ENCODE assay signal across 8 cellular contexts in the genomic region with DNA sequence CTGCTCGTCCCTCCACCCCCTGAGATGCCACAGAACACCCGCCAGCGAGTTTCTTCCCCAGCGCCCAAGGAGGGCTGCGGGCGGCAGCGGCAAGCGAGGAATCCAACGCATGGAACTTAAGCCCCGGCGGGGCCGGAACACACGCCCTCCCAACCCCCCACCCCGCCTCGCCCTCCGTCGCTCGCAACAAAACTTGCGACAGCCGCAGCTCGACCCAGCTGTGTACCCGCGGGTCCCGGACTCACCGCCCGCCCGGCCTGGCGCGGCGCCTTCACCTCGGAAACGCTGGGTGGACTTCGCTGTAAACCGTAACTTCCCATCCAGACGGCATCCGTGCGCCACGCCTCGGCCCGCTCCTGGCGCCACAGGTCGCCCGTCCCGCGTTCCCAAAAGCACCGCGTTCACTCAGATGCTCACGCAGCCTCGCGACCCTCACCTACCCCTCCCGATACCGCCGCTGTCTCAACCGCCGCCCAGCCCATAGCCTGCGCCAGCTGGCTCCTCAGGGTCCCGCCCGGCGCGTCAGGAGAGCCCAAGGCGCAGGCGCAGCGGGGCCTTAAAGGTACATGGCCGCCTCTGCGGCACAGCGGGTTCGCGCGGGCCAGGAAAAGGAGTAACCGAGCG. TPM values are rescaled to one million over a fixed set of nuclear protein-coding genes. Genes with fewer than 3 reads are reported as not detected.
DNase-seq lines count a peak whose midpoint lies in the region; ATAC-seq, FAIRE-seq and TF ChIP-seq lines count a peak whose summit lies in the region.
"Not testable (repeated sequence)": the region's sequence is repeated elsewhere in the genome, so short reads cannot be mapped to it uniquely, and the experiment has no call there.

Gene NBPF15 (minus strand): TSS at position 534 of the 624 bp plus-strand sequence. CDS start 21,666 bp downstream, outside the sequence.

- H4K20me1 ChIP-seq in GM12878 (ENCODE audit: control insufficient read depth, insufficient read depth): not testable (repeated sequence)

- not testable (repeated sequence) for H3K27me3 ChIP-seq in WERI-Rb-1 (ENCODE audit: insufficient read depth, low read depth, severe bottlenecking); GM12878 (replicated peaks in 1 of 2; ENCODE audit: control insufficient read depth in 2 of 2, insufficient read depth in 2 of 2, low read length in 1 of 2); right cardiac atrium (ENCODE audit: control insufficient read depth, insufficient read depth); psoas muscle (ENCODE audit: insufficient read depth in 3 of 3, low read length in 2 of 3); thymus (ENCODE audit: control insufficient read depth, insufficient read depth)

- TF ChIP-seq EP300 in GM12878 (IDR thresholded peaks at IDR 0.05; ENCODE audit: borderline replicate concordance in 1 of 2, control insufficient read depth in 1 of 2, low read depth in 2 of 2, low read length in 2 of 2): not testable (repeated sequence)

- intact Hi-C loops in GM12878 (cut with micrococcal nuclease; ENCODE audit: unreplicated experiment); right cardiac atrium (cut with DNase I); psoas muscle (cut with DNase I): not testable (repeated sequence)

- in situ Hi-C loops in GM12878 (cut with MboI): not testable (repeated sequence)

- WGBS in GM12878 (ENCODE audit: insufficient coverage, insufficient replicate concordance, low lambda C conversion rate, missing lambda C conversion rate): under 1% methylated on average over 29 of the region's 71 CpGs
- WGBS in right cardiac atrium: under 1% methylated on average over 57 of the region's 71 CpGs
- WGBS in psoas muscle, 3 donors: 0 to 1% (median 0%) methylated on average over 17 to 59 of the region's 71 CpGs
- under 1% methylated on average over 58 of the region's 71 CpGs for WGBS in thymus

- FAIRE-seq in GM12878 (lab: Jason Lieb, UNC): not testable (repeated sequence)

- peak within 1 kb of the TSS; percentile 59 for H3K27ac ChIP-seq in WERI-Rb-1
- not testable (repeated sequence) for H3K27ac ChIP-seq in GM12878 (ENCODE audit: control insufficient read depth, insufficient read depth); thymus (ENCODE audit: low read depth)
- peak within 1 kb of the TSS; percentile 30 for H3K27ac ChIP-seq in right cardiac atrium (ENCODE audit: low read length)
- peak within 1 kb of the TSS; percentile 60 for H3K27ac ChIP-seq in psoas muscle

- H3K4me3 ChIP-seq in WERI-Rb-1 (ENCODE audit: low read depth, low read length) (peak within 1 kb of the TSS; percentile 73), GM12878 (peak within 1 kb of the TSS; percentile 69), right cardiac atrium (ENCODE audit: low read length) (peak within 1 kb of the TSS; percentile 60), psoas muscle (peak within 1 kb of the TSS; percentile 74), thymus (ENCODE audit: low read length) (peak within 1 kb of the TSS; percentile 21)

- H3K4me2 ChIP-seq in GM12878 (ENCODE audit: control insufficient read depth, insufficient read depth): not testable (repeated sequence)

- not testable (repeated sequence) for H3K9ac ChIP-seq in GM12878 (ENCODE audit: control insufficient read depth, insufficient read depth, low read length)

- H3K9me3 ChIP-seq in WERI-Rb-1 (ENCODE audit: severe bottlenecking); GM12878 (replicated peaks; ENCODE audit: control insufficient read depth, insufficient read depth, low read length); right cardiac atrium (ENCODE audit: control insufficient read depth, low read length); psoas muscle; thymus (ENCODE audit: control insufficient read depth): not testable (repeated sequence)

- DNase-seq in NCI-H1694 treated with DMSO at 0.1 percent for 48 hours (lab: John Stamatoyannopoulos, UW) (peak; percentile 9), WERI-Rb-1 (peak; percentile 92), right cardiac atrium (peak; percentile 85 to 93 (median 91)), psoas muscle (peak; percentile 76 to 82)
- not testable (repeated sequence) for DNase-seq in GM12878 (ENCODE audit: low read depth, low spot score)

- TF ChIP-seq RAD21 in GM12878 (IDR thresholded peaks at IDR 0.05; ENCODE audit: insufficient read depth, low read depth, low read length): not testable (repeated sequence)

- not testable (repeated sequence) for H3K79me2 ChIP-seq in GM12878 (ENCODE audit: control insufficient read depth, insufficient read depth, low read length)

- BruUV-seq in GM12878 (replicated peaks; lab: Mats Ljungman, UMichigan): not testable (repeated sequence)

- peak within 1 kb of the TSS; percentile 77 for H2AFZ ChIP-seq in GM12878 (ENCODE audit: control insufficient read depth, low read depth, low read length)

- SMC1A ChIA-PET in GM12878 (lab: Charles Lee; ENCODE audit: uncharacterized antibody, unreplicated experiment): not testable (repeated sequence)

- TF ChIP-seq CTCF in WERI-Rb-1 (IDR thresholded peaks at IDR 0.05; ENCODE audit: low read depth, low read length); GM12878 (IDR thresholded peaks at IDR 0.05 in 2 of 3, conservative IDR thresholded peaks at IDR 0.05 in 1 of 3; ENCODE audit: control insufficient read depth in 2 of 3, extremely low read depth in 1 of 3, insufficient read depth in 1 of 3, low read depth in 3 of 3, low read length in 3 of 3); psoas muscle (IDR thresholded peaks at IDR 0.05): not testable (repeated sequence)

- POLR2A ChIA-PET in GM12878 (lab: Charles Lee): not testable (repeated sequence)

- not testable (repeated sequence) for TF ChIP-seq POLR2A in GM12878 (IDR thresholded peaks at IDR 0.05; ENCODE audit: low read depth, low read length)

- peak; percentile 98 for ATAC-seq in GM18498 (IDR thresholded peaks at IDR 0.05; ENCODE audit: unreplicated experiment)
- peak; percentile 92 for ATAC-seq in HG02840 (IDR thresholded peaks at IDR 0.05; ENCODE audit: low FRiP score, unreplicated experiment)
- peak; percentile 100 for ATAC-seq in GM12878
- peak; percentile 100 for ATAC-seq in right cardiac atrium
- peak; percentile 95 to 99 (median 99) for ATAC-seq in psoas muscle

- H3K4me1 ChIP-seq in GM12878 (ENCODE audit: control insufficient read depth, insufficient read depth, low read length); right cardiac atrium (ENCODE audit: control insufficient read depth, insufficient read depth, low read length); psoas muscle; thymus (ENCODE audit: control insufficient read depth, insufficient read depth, low read length): not testable (repeated sequence)

- CTCF ChIA-PET in GM12878 (lab: Yijun Ruan, JAX): not testable (repeated sequence)

- H3K36me3 ChIP-seq in WERI-Rb-1; GM12878 (ENCODE audit: control insufficient read depth in 2 of 2, insufficient read depth in 2 of 2, low read length in 1 of 2); psoas muscle (ENCODE audit: insufficient read depth in 1 of 2, low read depth in 1 of 2); thymus (ENCODE audit: control insufficient read depth, insufficient read depth): not testable (repeated sequence)

- RAD21 ChIA-PET in GM12878 (lab: Charles Lee; ENCODE audit: unreplicated experiment): not testable (repeated sequence)

TF ChIP-seq in GM12878, 131 proteins besides CTCF, POLR2A, EP300 and RAD21 (continues in another document):
- TF ChIP-seq HDAC6 (IDR thresholded peaks at IDR 0.05; ENCODE audit: unreplicated experiment) (peak; percentile 34), TCF3 (IDR thresholded peaks at IDR 0.05; ENCODE audit: borderline replicate concordance, insufficient read depth, low read depth, low read length) (0 out of 2 replicates have a peak, but pooled peaks have one; percentile 25), IKZF1 (conservative IDR thresholded peaks at IDR 0.05) (peak; percentile 45; the same call in 1 of the 2 replicates)

RNA-seq across cellular contexts. Expression of gene NBPF15, which starts in this region (rescaled TPM):
- 67.6 and 69.0 TPM in 2 replicates for total RNA-seq in GM12878 (2013; cell fraction: nucleolus; rRNA removed)
- total RNA-seq in GM12878 (2014; rRNA removed) (16.7 and 18.4 TPM in 2 replicates), GM12878 (2014; rRNA removed; fragmentation: Illumina TruSeq; extraction: Trizol) (16.9 and 17.7 TPM in 2 replicates), GM12878 (2021) (18.7 and 24.0 TPM in 2 replicates), right cardiac atrium (10 to 100 TPM in 3 of 4 donors, 1 to 10 TPM in 1; 9.5 to 15.9 (median 13.5) TPM), psoas muscle (1 to 10 TPM; 4.2 to 7.3 (median 5.1) TPM)
- 12.3 TPM for polyA plus RNA-seq in GM12878 (2011; ENCODE audit: low read depth)
- polyA plus RNA-seq in GM12878 (2011; rRNA removed) (35.1 and 36.9 TPM in 2 replicates), GM12878 (2014; fragmentation: Illumina TruSeq; extraction: Trizol) (20.1 and 35.5 TPM in 2 replicates), GM12878 (2014; fragmentation: Nextera tagmentation; extraction: Ambion mirVana) (1 to 10 TPM; 3.2 to 5.6 TPM), GM12878 (2014; rRNA removed) (21.7 and 28.6 TPM in 2 replicates), GM12878 (2016; fragmentation: Nextera tagmentation; extraction: Ambion mirVana) (10 to 100 TPM in 1 of 2 experiments, 1 to 10 TPM in 1; 9.9 to 10.1 TPM), right cardiac atrium (9.8 TPM), psoas muscle (1 to 10 TPM; 2.5 to 4.7 (median 2.8) TPM), thymus (11.6 TPM)
- 19.7 and 25.5 TPM in 2 replicates for polyA plus RNA-seq in GM12878 (2011; cell fraction: cytosol; rRNA removed)
- 92.5 and 96.3 TPM in 2 replicates for polyA plus RNA-seq in GM12878 (2011; cell fraction: nucleus; rRNA removed)
- 20.1 and 23.3 TPM in 2 replicates for polyA plus RNA-seq in GM12878 (2012)
- 29.2 and 39.1 TPM in 2 replicates for polyA minus RNA-seq in GM12878 (2011; rRNA and poly(A)+ RNA removed)
- 7.5 and 9.1 TPM in 2 replicates for polyA minus RNA-seq in GM12878 (2011; cell fraction: cytosol; rRNA and poly(A)+ RNA removed)
- 21.5 and 33.3 TPM in 2 replicates for polyA minus RNA-seq in GM12878 (2011; cell fraction: nucleus; rRNA and poly(A)+ RNA removed)

Comparison
In these comparisons a context has a peak if more than half of its experiments do, and no peak if none do; other contexts are left out.
1. H3K4me3 ChIP-seq: peak in every context shown above with its lines; median percentile 74 in psoas muscle; 73 in WERI-Rb-1; 69 in GM12878; 60 in right cardiac atrium; 21 in thymus.